In genomic region chr11:104898685-104899013, GRCh38 we compare ENCODE assay signal across 1 cellular context.
TF ChIP-seq lines count a peak whose summit lies in the region.

No MANE protein-coding gene starts in this region.

TF ChIP-seq in GM23338, 12 proteins besides CTCF, POLR2A, EP300 and RAD21 (continued from another document):
- TF ChIP-seq ZNF462 (CRISPR knock-in tag; IDR thresholded peaks at IDR 0.05): no peak
- no peak for TF ChIP-seq ZNF331 (CRISPR knock-in tag; IDR thresholded peaks at IDR 0.05; ENCODE audit: low read depth)
- no peak for TF ChIP-seq JUNB (IDR thresholded peaks at IDR 0.05; ENCODE audit: unreplicated experiment)
- TF ChIP-seq NANOG (IDR thresholded peaks at IDR 0.05; ENCODE audit: borderline replicate concordance): no peak
- no peak for TF ChIP-seq ZNF114 (CRISPR knock-in tag; IDR thresholded peaks at IDR 0.05)
- TF ChIP-seq POLR2AphosphoS5 (IDR thresholded peaks at IDR 0.05; ENCODE audit: low read depth): no peak
TF ChIP-seq in GM23338: peak in this region for 0.
